ENCODE assay signal across 1 cellular context in the genomic region with DNA sequence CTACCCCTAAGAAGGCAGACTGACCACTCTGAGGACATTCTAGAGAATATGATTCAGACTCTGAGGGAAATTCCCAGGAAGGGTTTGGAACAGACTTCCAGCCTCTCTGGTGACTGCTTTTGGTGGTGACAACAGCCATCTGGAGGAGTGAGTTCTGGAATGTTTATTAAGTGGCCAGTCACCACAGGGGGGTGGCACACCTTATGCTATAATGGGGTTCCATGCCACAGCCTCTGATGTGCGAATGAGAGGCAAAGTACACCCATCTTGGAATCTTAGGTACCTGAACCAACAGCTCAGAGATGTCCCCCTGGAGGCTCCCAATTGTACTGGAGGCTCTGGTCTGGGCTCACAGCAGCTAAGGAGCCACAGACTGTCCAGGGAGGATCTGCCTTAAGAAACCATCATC.
TF ChIP-seq lines count a peak whose summit lies in the region.

No MANE protein-coding gene starts in this region.

TF ChIP-seq in HCT116, 20 proteins besides CTCF, POLR2A, EP300 and RAD21 (continued from another document):
- TF ChIP-seq, protein P1, sequence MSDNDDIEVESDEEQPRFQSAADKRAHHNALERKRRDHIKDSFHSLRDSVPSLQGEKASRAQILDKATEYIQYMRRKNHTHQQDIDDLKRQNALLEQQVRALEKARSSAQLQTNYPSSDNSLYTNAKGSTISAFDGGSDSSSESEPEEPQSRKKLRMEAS (IDR thresholded peaks at IDR 0.05), result no peak
- TF ChIP-seq, protein P2, sequence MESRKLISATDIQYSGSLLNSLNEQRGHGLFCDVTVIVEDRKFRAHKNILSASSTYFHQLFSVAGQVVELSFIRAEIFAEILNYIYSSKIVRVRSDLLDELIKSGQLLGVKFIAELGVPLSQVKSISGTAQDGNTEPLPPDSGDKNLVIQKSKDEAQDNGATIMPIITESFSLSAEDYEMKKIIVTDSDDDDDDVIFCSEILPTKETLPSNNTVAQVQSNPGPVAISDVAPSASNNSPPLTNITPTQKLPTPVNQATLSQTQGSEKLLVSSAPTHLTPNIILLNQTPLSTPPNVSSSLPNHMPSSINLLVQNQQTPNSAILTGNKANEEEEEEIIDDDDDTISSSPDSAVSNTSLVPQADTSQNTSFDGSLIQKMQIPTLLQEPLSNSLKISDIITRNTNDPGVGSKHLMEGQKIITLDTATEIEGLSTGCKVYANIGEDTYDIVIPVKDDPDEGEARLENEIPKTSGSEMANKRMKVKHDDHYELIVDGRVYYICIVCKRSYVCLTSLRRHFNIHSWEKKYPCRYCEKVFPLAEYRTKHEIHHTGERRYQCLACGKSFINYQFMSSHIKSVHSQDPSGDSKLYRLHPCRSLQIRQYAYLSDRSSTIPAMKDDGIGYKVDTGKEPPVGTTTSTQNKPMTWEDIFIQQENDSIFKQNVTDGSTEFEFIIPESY (IDR thresholded peaks at IDR 0.05; ENCODE audit: extremely low read depth, insufficient replicate concordance, low read length), result no peak
- TF ChIP-seq TCF7L2 (IDR thresholded peaks at IDR 0.05; ENCODE audit: borderline replicate concordance, extremely low read depth, insufficient read depth, insufficient read length), result no peak
- TF ChIP-seq ELF1 (IDR thresholded peaks at IDR 0.05; ENCODE audit: borderline replicate concordance, low read depth), result no peak
TF ChIP-seq in HCT116: peak in this region for 0.
